8 cellular contexts compared by ENCODE assay signal in the genomic region with DNA sequence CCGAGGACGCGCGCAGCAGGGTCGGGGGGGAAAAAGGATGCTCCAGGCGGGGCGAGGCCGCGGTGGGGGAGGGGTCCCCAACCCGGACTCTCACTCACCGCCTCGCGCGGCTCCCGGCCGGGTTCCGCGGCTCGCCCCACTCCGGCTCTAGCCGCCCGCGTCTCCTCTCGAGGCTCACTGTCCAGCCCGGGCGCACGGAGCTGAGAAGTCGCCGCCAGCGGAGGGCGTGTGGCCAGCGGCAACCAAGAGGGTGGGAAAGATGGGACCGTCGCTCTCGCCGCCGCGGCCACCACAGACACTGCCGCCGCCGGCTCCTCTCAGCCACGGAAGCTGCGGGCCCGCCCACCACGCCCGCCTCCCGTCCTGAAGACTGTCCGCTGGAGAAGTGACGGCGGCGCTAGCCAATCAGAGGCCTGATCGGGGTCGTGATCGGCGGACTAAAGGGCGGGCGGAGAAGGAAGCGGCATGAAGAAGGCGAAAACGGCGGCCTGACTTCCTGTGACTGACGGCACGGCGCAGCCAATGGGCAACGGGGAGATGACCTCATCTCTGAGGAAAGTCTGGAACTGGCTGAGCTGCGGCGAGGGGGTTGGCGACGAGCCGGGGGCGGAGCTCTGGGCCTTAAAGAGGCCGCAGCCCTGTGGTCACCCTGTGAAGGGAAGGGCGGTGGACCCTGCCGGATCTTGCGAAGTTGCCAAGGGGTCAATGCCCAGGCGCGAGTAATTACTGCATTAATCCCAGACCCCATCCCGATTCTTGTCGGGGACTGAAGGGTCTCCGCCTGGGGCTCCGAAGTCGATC. TPM values are rescaled to one million over a fixed set of nuclear protein-coding genes. Genes with fewer than 3 reads are reported as not detected.
DNase-seq lines count a peak whose midpoint lies in the region; ATAC-seq, FAIRE-seq and TF ChIP-seq lines count a peak whose summit lies in the region.

MRTFA (minus strand) TSS at position 340 of the 801 bp plus-strand sequence.

- peak within 1 kb of the TSS; percentile 77 for H3K9ac ChIP-seq in iPS-20b (ENCODE audit: low read depth, low read length)

- DNase-seq in AG04449 (ENCODE audit: low read depth, low spot score) (peak; percentile 96), NCI-H2227 treated with DMSO at 0.1 percent for 48 hours (lab: John Stamatoyannopoulos, UW) (peak; percentile 96), bronchial epithelial cell (ENCODE audit: low read depth) (peak; percentile 99)

- no peaks in the 10 kb centered on the region for H3K27me3 ChIP-seq in bronchial epithelial cell (ENCODE audit: control insufficient read depth, insufficient read depth, low read length)
- 0 out of 2 replicates have a peak, but pooled peaks cover 5% of the 10 kb centered on the region for H3K27me3 ChIP-seq in iPS-20b (ENCODE audit: insufficient read depth, low read length)

- FAIRE-seq in bronchial epithelial cell (lab: Jason Lieb, UNC), result no peak

- POLR2A ChIA-PET in AG04449 (lab: Yijun Ruan, JAX), result interaction anchor here (0.7 to 1.8 kb wide), 10 partner anchors 10 to 200 kb away, joined by 3 to 9 read pairs (median 5); no protein-coding TSS in a partner anchor

- CTCF ChIA-PET in AG04449 (lab: Yijun Ruan, JAX), result interaction anchor here (1.2 to 8.1 kb wide), 3 partner anchors 9 to 111 kb away, joined by 4 to 52 read pairs (median 39); no protein-coding TSS in a partner anchor

- TF ChIP-seq CTCF in AG04449 (IDR thresholded peaks at IDR 0.05; ENCODE audit: insufficient read depth, low read length, missing control alignments) (no peak), WI38 (IDR thresholded peaks at IDR 0.05; ENCODE audit: low read depth, low read length) (no peak), bronchial epithelial cell (IDR thresholded peaks at IDR 0.05; ENCODE audit: insufficient read depth, low read length, severe bottlenecking) (no peak)

- no peaks in the 10 kb centered on the region for H3K9me3 ChIP-seq in iPS-20b (ENCODE audit: insufficient read depth, low read depth, low read length)

- no peak within 1 kb of the TSS for H3K27ac ChIP-seq in iPS-20b (ENCODE audit: low read length)
- peak within 1 kb of the TSS; percentile 72 to 98 (median 92) for H3K27ac ChIP-seq in skin epidermis

- H3K4me1 ChIP-seq in iPS-20b (ENCODE audit: insufficient read depth, low read length), result peaks cover 4% of the 10 kb centered on the region; the same call in 1 of the 2 replicates

- H3K36me3 ChIP-seq in bronchial epithelial cell (ENCODE audit: control insufficient read depth, insufficient read depth, low read length), result no peaks in the 10 kb centered on the region
- no peaks in the 10 kb centered on the region for H3K36me3 ChIP-seq in iPS-20b (ENCODE audit: insufficient read depth, low read depth, low read length)

- peak; percentile 94 for ATAC-seq in GM18907 (IDR thresholded peaks at IDR 0.05; ENCODE audit: unreplicated experiment)
- ATAC-seq in HG03159 (IDR thresholded peaks at IDR 0.05; ENCODE audit: unreplicated experiment), result peak; percentile 89

- peak within 1 kb of the TSS; percentile 90 for H3K4me3 ChIP-seq in AG04449 (ENCODE audit: low read depth, low read length)
- peak within 1 kb of the TSS; percentile 95 for H3K4me3 ChIP-seq in WI38 (ENCODE audit: low read depth, low read length)
- H3K4me3 ChIP-seq in bronchial epithelial cell (ENCODE audit: low read depth, low read length), result peak within 1 kb of the TSS; percentile 77
- peak within 1 kb of the TSS; percentile 96 for H3K4me3 ChIP-seq in iPS-20b (ENCODE audit: low read length)
- peak within 1 kb of the TSS; percentile 72 to 99 (median 94) for H3K4me3 ChIP-seq in skin epidermis

RNA-seq across cellular contexts. Expression of gene MRTFA, which starts in this region (rescaled TPM):
- total RNA-seq in bronchial epithelial cell, result 23.9 and 25.3 TPM in 2 replicates
